In the genomic region with DNA sequence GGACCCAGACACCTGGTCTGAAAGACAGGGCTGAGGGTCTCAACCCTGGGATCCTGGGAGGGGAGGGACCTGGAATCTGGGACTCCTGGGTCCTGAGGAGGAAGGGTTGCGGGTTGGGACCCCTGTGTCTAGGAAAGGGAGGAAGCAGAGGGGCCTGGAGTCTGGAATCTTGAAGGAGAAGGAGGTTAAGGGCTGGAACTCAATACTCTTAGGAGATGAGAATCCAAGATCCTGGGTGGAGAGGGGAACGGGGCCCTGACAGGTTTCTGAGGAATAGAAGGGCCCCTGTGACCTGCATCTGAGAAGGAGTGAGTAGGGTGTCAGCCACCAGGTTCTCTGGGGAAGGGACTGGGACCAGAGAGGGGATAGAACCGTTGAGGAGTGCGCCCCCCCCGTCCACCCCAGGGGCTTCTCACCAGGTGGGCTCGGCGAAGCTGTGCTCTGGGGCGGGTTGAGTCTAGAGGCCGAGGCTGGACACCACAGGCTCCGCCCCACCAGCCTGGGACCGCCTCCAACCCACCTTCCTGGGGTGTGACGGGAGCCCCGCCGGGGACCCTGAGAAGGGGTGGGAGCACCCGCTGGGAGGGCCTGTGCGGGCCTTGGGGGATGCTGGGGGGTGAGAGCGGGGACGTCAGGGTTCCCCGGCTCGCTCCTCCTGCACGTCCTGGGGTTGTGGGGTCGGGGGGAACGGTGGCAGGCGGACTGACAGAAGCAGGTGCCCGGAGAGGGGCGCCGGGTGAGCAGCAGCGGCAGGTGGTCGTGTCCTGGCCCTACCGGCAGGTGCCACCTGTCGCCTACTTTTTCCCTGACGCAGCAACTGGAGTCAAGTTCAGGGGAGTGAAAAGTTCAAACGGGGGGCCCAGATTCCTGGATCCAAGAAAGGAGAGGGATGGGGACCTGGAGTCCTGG, we compare ENCODE assay signal across 8 cellular contexts. TPM values are rescaled to one million over a fixed set of nuclear protein-coding genes. Genes with fewer than 3 reads are reported as not detected.
DNase-seq lines count a peak whose midpoint lies in the region; ATAC-seq, FAIRE-seq and TF ChIP-seq lines count a peak whose summit lies in the region.

A gene with protein sequence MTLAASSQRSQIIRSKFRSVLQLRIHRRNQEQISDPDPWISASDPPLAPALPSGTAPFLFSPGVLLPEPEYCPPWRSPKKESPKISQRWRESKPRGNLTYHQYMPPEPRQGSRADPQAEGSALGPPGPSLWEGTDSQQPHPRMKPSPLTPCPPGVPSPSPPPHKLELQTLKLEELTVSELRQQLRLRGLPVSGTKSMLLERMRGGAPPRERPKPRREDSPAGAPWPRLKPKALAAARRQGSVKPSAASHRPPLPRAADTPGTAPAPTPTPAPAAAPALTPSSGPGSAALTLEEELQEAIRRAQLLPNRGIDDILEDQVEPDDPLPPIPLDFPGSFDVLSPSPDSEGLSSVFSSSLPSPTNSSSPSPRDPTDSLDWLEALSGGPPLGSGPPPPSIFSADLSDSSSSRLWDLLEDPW (minus strand): TSS at position 463 of the 909 bp plus-strand sequence. CDS start 694 bp downstream, outside the sequence.

- H3K4me1 ChIP-seq in Caco-2 (peaks cover 16% of the 10 kb centered on the region), PC-3 (ENCODE audit: insufficient read depth, low read length) (no peaks in the 10 kb centered on the region), esophagus (ENCODE audit: control insufficient read depth in 2 of 2, insufficient read depth in 2 of 2, low read length in 1 of 2) (peaks cover 6 to 21% of the 10 kb centered on the region in 2 donors), pancreas (no peaks in the 10 kb centered on the region)

- WGBS in esophagus, 2 donors: 70 to 73% methylated on average over 32 to 33 of the region's 33 CpGs
- 36 to 44% methylated on average over 29 to 33 of the region's 33 CpGs for WGBS in pancreas, 2 donors

- peak within 1 kb of the TSS; percentile 85 for H2AFZ ChIP-seq in PC-3 (ENCODE audit: low read length)

- H3K27ac Mint-ChIP-seq in Caco-2 (ENCODE audit: unreplicated experiment): peak within 1 kb of the TSS; percentile 97

- FAIRE-seq in pancreas (lab: Jason Lieb, UNC): no peak

- peaks cover 27% of the 10 kb centered on the region for H3K4me1 Mint-ChIP-seq in Caco-2 (ENCODE audit: low read depth, unreplicated experiment)

- POLR2A ChIA-PET in Caco-2 (lab: Charles Lee): no interaction called here
- POLR2A ChIA-PET in PC-3 (lab: Charles Lee; ENCODE audit: unreplicated experiment): no interaction called here

- H3K9ac ChIP-seq in PC-3 (ENCODE audit: low read length): no peak within 1 kb of the TSS

- intact Hi-C loops in Caco-2 (cut with micrococcal nuclease; ENCODE audit: unreplicated experiment) (loop anchor here (1.0 kb wide), 1 partner anchor 19 kb away; no protein-coding TSS in a partner anchor), PC-3 (cut with micrococcal nuclease) (no loop called here), pancreas (cut with DNase I) (no loop called here)

- peak within 1 kb of the TSS; percentile 92 for H3K4me3 Mint-ChIP-seq in Caco-2 (ENCODE audit: unreplicated experiment)

- CTCF ChIA-PET in Caco-2 (lab: Charles Lee) (interaction anchor here (1.3 kb wide), 1 partner anchor 20 kb away, joined by 8 read pairs; no protein-coding TSS in a partner anchor), PC-3 (lab: Charles Lee) (no interaction called here)

- no peaks in the 10 kb centered on the region for H3K9me3 Mint-ChIP-seq in Caco-2 (ENCODE audit: unreplicated experiment)

- TF ChIP-seq CTCF in Caco-2 (IDR thresholded peaks at IDR 0.05; ENCODE audit: insufficient read depth in 1 of 2, low read depth in 1 of 2, low read length in 1 of 2, severe bottlenecking in 1 of 2, unreplicated experiment in 1 of 2): no peak
- TF ChIP-seq CTCF in PC-3 (conservative IDR thresholded peaks at IDR 0.05; ENCODE audit: low read depth, low read length): no peak
- TF ChIP-seq CTCF in pancreas (IDR thresholded peaks at IDR 0.05): no peak

- H3K79me2 ChIP-seq in PC-3 (ENCODE audit: low read length): no peaks in the 10 kb centered on the region

- no peak within 1 kb of the TSS for H3K27ac ChIP-seq in PC-3 (ENCODE audit: low read length)
- peak within 1 kb of the TSS; percentile 91 to 93 for H3K27ac ChIP-seq in esophagus (ENCODE audit: low read depth in 2 of 2, low read length in 1 of 2)
- peak within 1 kb of the TSS in 3 of 4 donors; percentile 57 to 78 (median 70) for H3K27ac ChIP-seq in pancreas

- peak within 1 kb of the TSS; percentile 80 for H3K4me2 ChIP-seq in PC-3 (ENCODE audit: low read length)

- H3K36me3 ChIP-seq in Caco-2 (ENCODE audit: control insufficient read depth, insufficient read depth, low read length) (no peaks in the 10 kb centered on the region), PC-3 (ENCODE audit: low read depth, low read length) (no peaks in the 10 kb centered on the region), esophagus (ENCODE audit: control insufficient read depth in 2 of 2, insufficient read depth in 2 of 2, low read length in 1 of 2) (peaks cover 0 to 2% of the 10 kb centered on the region in 2 donors), pancreas (no peaks in the 10 kb centered on the region)

- H3K4me3 ChIP-seq in Caco-2 (ENCODE audit: low read depth, low read length) (peak within 1 kb of the TSS; percentile 79), PC-3 (ENCODE audit: low read length) (peak within 1 kb of the TSS; percentile 69), esophagus (ENCODE audit: low read depth in 1 of 2, low read length in 2 of 2) (peak within 1 kb of the TSS; percentile 48 to 61), pancreas (peak within 1 kb of the TSS in 3 of 4 donors; percentile 33 to 52 (median 35))

- no peaks in the 10 kb centered on the region for H3K27me3 Mint-ChIP-seq in Caco-2 (ENCODE audit: insufficient read depth, unreplicated experiment)

- DNase-seq in Caco-2: no peak
- DNase-seq in PC-3: no peak
- DNase-seq in pancreas: peak; percentile 49 to 84 (median 69)
- no peak for DNase-seq in GM03348 (ENCODE audit: low spot score)
- no peak for DNase-seq in mucosa of gallbladder (ENCODE audit: low spot score)
- no peak for DNase-seq in anterior cingulate cortex (lab: John Stamatoyannopoulos, UW)

- no peaks in the 10 kb centered on the region for H3K9me2 ChIP-seq in PC-3 (replicated peaks; ENCODE audit: low read length)

- no peaks in the 10 kb centered on the region for H3F3A ChIP-seq in PC-3 (ENCODE audit: low read length, unreplicated experiment)

- H3K9me3 ChIP-seq in Caco-2 (no peaks in the 10 kb centered on the region), PC-3 (ENCODE audit: low read length) (no peaks in the 10 kb centered on the region), esophagus (ENCODE audit: control insufficient read depth in 2 of 2, insufficient read depth in 1 of 2, low read depth in 1 of 2, low read length in 1 of 2) (no peaks in the 10 kb centered on the region), pancreas (no peaks in the 10 kb centered on the region)

- peaks cover 27% of the 10 kb centered on the region for H3K36me3 Mint-ChIP-seq in Caco-2 (ENCODE audit: insufficient read depth, unreplicated experiment)

- H3K27me3 ChIP-seq in Caco-2 (replicated peaks; ENCODE audit: control insufficient read depth, insufficient read depth, low read length): no peaks in the 10 kb centered on the region
- H3K27me3 ChIP-seq in PC-3 (ENCODE audit: low read length): no peaks in the 10 kb centered on the region
- H3K27me3 ChIP-seq in esophagus (ENCODE audit: control insufficient read depth in 1 of 2, insufficient read depth in 2 of 2, low read length in 2 of 2): no peaks in the 10 kb centered on the region
- no peaks in the 10 kb centered on the region for H3K27me3 ChIP-seq in pancreas

- BruUV-seq in Caco-2 (replicated peaks; lab: Mats Ljungman, UMichigan) (no TSS peak), PC-3 (replicated peaks; lab: Mats Ljungman, UMichigan) (no TSS peak)

- H4K20me1 ChIP-seq in PC-3 (ENCODE audit: low read length): no peaks in the 10 kb centered on the region

- ATAC-seq in PC-3: no peak
- ATAC-seq in pancreas: peak in 2 of 4 donors; percentile 2 to 39
- ATAC-seq in GM19452 (IDR thresholded peaks at IDR 0.05; ENCODE audit: unreplicated experiment): no peak

RNA-seq across cellular contexts. Expression of the gene that starts here (rescaled TPM):
- total RNA-seq in Caco-2 (2022): 1.7 and 1.9 TPM in 2 replicates
- 0.18 and 0.40 TPM in 2 replicates for total RNA-seq in PC-3 (2014; rRNA removed)
- 1 to 10 TPM in 1 of 2 donors, under 1 TPM in 1; 0.96 to 1.6 TPM for polyA plus RNA-seq in esophagus
- total RNA-seq in pancreas: 1 to 10 TPM in 2 of 6 donors, under 1 TPM in 4; 0.51 to 2.6 (median 0.84) TPM
- polyA plus RNA-seq in pancreas: 1 to 10 TPM; 1.5 to 2.3 TPM
- 1.6 TPM for total RNA-seq in mucosa of gallbladder

Comparison
In these comparisons a context has a peak if more than half of its experiments do, and no peak if none do; other contexts are left out.
1. DNase-seq: peak in pancreas (6 of 6); none in Caco-2 (0 of 2), PC-3 (single experiment), GM03348 (single experiment), mucosa of gallbladder (single experiment) and anterior cingulate cortex (0 of 58).
2. Peak in every context shown above with its lines, with median percentiles within 50 percentile points of each other: H3K4me3 ChIP-seq.